In genomic region chr7:25857376-25858067, GRCh38 we compare ENCODE assay signal across 8 cellular contexts.
DNase-seq lines count a peak whose midpoint lies in the region; ATAC-seq, FAIRE-seq and TF ChIP-seq lines count a peak whose summit lies in the region.

No MANE protein-coding gene starts in this region.

- H3K9ac ChIP-seq in muscle layer of colon (ENCODE audit: low read length), result no peak overlapping the region

- H3K27me3 ChIP-seq in ascending aorta, result peaks cover 17% of the 10 kb centered on the region
- H3K27me3 ChIP-seq in muscle layer of colon (ENCODE audit: control insufficient read depth in 1 of 2, insufficient read depth in 2 of 2, low read length in 2 of 2), result peaks cover 28 to 49% of the 10 kb centered on the region in 2 donors

- H3K36me3 ChIP-seq in ascending aorta, result no peaks in the 10 kb centered on the region
- H3K36me3 ChIP-seq in muscle layer of colon (ENCODE audit: insufficient read depth, low read length), result no peaks in the 10 kb centered on the region

- peak overlapping the region; percentile 54 to 61 for H3K27ac ChIP-seq in ascending aorta
- H3K27ac ChIP-seq in muscle layer of colon (ENCODE audit: low read depth, low read length), result peak overlapping the region; percentile 56

- no peak for FAIRE-seq in D721Med (lab: Jason Lieb, UNC)

- H3K4me3 ChIP-seq in ascending aorta, result peak overlapping the region; percentile 50 to 73
- peak overlapping the region; percentile 11 to 68 for H3K4me3 ChIP-seq in muscle layer of colon (ENCODE audit: low read depth in 1 of 2, low read length in 2 of 2)

- H3K9me3 ChIP-seq in ascending aorta (peaks cover 0 to 5% of the 10 kb centered on the region in 2 donors), muscle layer of colon (ENCODE audit: low read length) (no peaks in the 10 kb centered on the region)

- no peak for TF ChIP-seq CTCF in ascending aorta (IDR thresholded peaks at IDR 0.05)
- no peak for TF ChIP-seq CTCF in D721Med (IDR thresholded peaks at IDR 0.05; ENCODE audit: insufficient read depth, missing control alignments)

- peak; percentile 82 for DNase-seq in DMS79 treated with DMSO at 0.1 percent for 48 hours (lab: John Stamatoyannopoulos, UW)
- peak; percentile 93 for DNase-seq in NCI-H1105 treated with DMSO at 0.1 percent for 48 hours (lab: John Stamatoyannopoulos, UW)
- DNase-seq in ascending aorta (ENCODE audit: low spot score in 2 of 2), result no peak
- DNase-seq in cortex of kidney (lab: John Stamatoyannopoulos, UW), result no peak
- DNase-seq in D721Med (ENCODE audit: insufficient read length, low spot score), result no peak

- intact Hi-C loops in ascending aorta (cut with DNase I), result loop anchor here (2.0 to 10.0 kb wide), 8 partner anchors 95 to 1300 kb away; partner anchors contain the start of genes CBX3, HNRNPA2B1, HOXA5 and HOXA7

- ATAC-seq in HG02610 (IDR thresholded peaks at IDR 0.05; ENCODE audit: unreplicated experiment) (no peak), HG02884 (IDR thresholded peaks at IDR 0.05; ENCODE audit: unreplicated experiment) (no peak)

- peaks cover 2 to 3% of the 10 kb centered on the region in 2 donors for H3K4me1 ChIP-seq in ascending aorta
- peaks cover 35% of the 10 kb centered on the region for H3K4me1 ChIP-seq in muscle layer of colon (ENCODE audit: insufficient read depth, low read length)

Comparison
In these comparisons a context has a peak if more than half of its experiments do, and no peak if none do; other contexts are left out.
1. DNase-seq: peak in DMS79 treated with DMSO at 0.1 percent for 48 hours (single experiment) and NCI-H1105 treated with DMSO at 0.1 percent for 48 hours (single experiment); none in ascending aorta (0 of 2), cortex of kidney (single experiment) and D721Med (single experiment).